Comparison of ENCODE assay signal across 13 cellular contexts in genomic region chr19:31515931-31516330, GRCh38.
"Had no signal": no experiment of that assay in that cellular context is flagged by ENCODE, and none has a peak within 500 bp of the region (broad histone marks: within the 10 kb centered on the region; RNA-seq: fewer than 3 reads in every experiment).

No MANE protein-coding gene starts in this region.

- DNase-seq: activated CD4-positive, alpha-beta T cell treated with anti-CD3 and anti-CD28 coated beads for 48 hours; activated naive CD4-positive, alpha-beta T cell treated with anti-CD3 and anti-CD28 coated beads, Interleukin-2, amount 10 ng/mL, durations not matched to agents 7 days and 5 days; adrenal gland; foreskin melanocyte; left ventricle myocardium inferior; mesendoderm; ovary had no signal

- H3K36me3 Mint-ChIP-seq: activated naive CD4-positive, alpha-beta T cell treated with anti-CD3 and anti-CD28 coated beads, Interleukin-2, amount 10 ng/mL, durations not matched to agents 7 days and 5 days had no signal

- FAIRE-seq: keratinocyte had no signal

- H3K4me1 Mint-ChIP-seq: activated naive CD4-positive, alpha-beta T cell treated with anti-CD3 and anti-CD28 coated beads, Interleukin-2, amount 10 ng/mL, durations not matched to agents 7 days and 5 days; activated T-helper 17 cell treated with anti-CD3 and anti-CD28 coated beads, Interleukin-2, amount 50 U/mL, for 72 hours; central memory CD8-positive, alpha-beta T cell had no signal

- H3K27me3 ChIP-seq: adrenal gland, ovary, uterus had no signal

- H3K27ac ChIP-seq: adrenal gland, left ventricle myocardium inferior, ovary, uterus had no signal

- H3K9me3 Mint-ChIP-seq: activated T-helper 17 cell treated with anti-CD3 and anti-CD28 coated beads, Interleukin-2, amount 50 U/mL, for 72 hours; central memory CD8-positive, alpha-beta T cell; dendritic cell treated with granulocyte-macrophage colony-stimulating factor and Interleukin-4, amounts not matched to agents 40 ng/mL and 50 ng/mL, for 4 days had no signal

- H3K27me3 Mint-ChIP-seq: activated naive CD4-positive, alpha-beta T cell treated with anti-CD3 and anti-CD28 coated beads, Interleukin-2, amount 10 ng/mL, durations not matched to agents 7 days and 5 days; central memory CD8-positive, alpha-beta T cell; dendritic cell treated with granulocyte-macrophage colony-stimulating factor and Interleukin-4, amounts not matched to agents 40 ng/mL and 50 ng/mL, for 4 days had no signal

- H3K4me1 ChIP-seq: adrenal gland, left ventricle myocardium inferior had no signal

- ATAC-seq: activated T-helper 17 cell treated with anti-CD3 and anti-CD28 coated beads, Interleukin-2, amount 50 U/mL, for 72 hours had no signal

- H3K27ac Mint-ChIP-seq: activated naive CD4-positive, alpha-beta T cell treated with anti-CD3 and anti-CD28 coated beads, Interleukin-2, amount 10 ng/mL, durations not matched to agents 7 days and 5 days; activated T-helper 17 cell treated with anti-CD3 and anti-CD28 coated beads, Interleukin-2, amount 50 U/mL, for 72 hours; dendritic cell treated with granulocyte-macrophage colony-stimulating factor and Interleukin-4, amounts not matched to agents 40 ng/mL and 50 ng/mL, for 4 days; WTC11 had no signal

- H3K9me3 ChIP-seq: ovary, uterus had no signal

- H3K4me3 ChIP-seq: adrenal gland, left ventricle myocardium inferior, ovary, uterus had no signal

- H3K4me3 Mint-ChIP-seq: activated naive CD4-positive, alpha-beta T cell treated with anti-CD3 and anti-CD28 coated beads, Interleukin-2, amount 10 ng/mL, durations not matched to agents 7 days and 5 days; activated T-helper 17 cell treated with anti-CD3 and anti-CD28 coated beads, Interleukin-2, amount 50 U/mL, for 72 hours; central memory CD8-positive, alpha-beta T cell; dendritic cell treated with granulocyte-macrophage colony-stimulating factor and Interleukin-4, amounts not matched to agents 40 ng/mL and 50 ng/mL, for 4 days; WTC11 had no signal

- H3K36me3 ChIP-seq: adrenal gland, left ventricle myocardium inferior, ovary, uterus had no signal
